In the genomic region with DNA sequence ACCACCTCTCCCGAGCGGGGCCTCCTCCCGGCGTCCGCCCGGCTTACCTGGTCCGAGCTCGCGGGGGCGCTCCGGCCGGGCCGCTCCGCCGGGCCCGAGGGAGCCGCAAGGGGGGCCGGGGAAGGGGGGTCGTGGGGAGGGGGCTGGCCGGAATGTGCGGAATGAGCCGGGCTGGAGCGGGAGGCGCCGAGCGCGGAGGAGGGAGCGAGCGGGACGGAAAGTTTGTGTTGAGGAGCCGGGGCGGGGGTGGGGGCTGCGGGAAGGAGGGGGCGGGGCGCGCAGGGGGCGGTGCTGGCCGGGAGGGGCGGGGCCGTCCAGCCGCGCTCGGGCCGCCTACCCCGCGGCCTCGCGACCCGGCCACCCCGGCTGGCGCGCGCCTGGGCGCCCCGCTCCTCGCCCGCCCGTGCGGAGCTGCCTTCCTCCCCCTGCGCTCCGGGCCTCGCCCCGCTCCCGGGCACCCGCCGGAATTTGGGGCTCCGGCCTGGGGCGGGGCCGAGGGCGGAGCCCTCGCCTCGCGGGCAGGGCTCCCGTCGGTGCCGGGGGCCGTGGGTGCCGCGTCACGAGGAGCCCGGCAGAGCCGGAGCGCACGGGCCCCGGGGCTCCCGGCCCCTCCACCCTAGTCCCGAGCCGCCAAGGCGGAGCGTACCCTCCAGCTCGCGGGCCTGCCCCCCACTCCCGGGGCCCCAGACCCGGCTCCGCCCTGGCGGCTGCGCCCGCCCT, we compare ENCODE assay signal across 8 cellular contexts. TPM values are rescaled to one million over a fixed set of nuclear protein-coding genes. Genes with fewer than 3 reads are reported as not detected.
A peak's percentile ranks its signal among the peaks of the same experiment; 100 is the strongest.
DNase-seq lines count a peak whose midpoint lies in the region; ATAC-seq and TF ChIP-seq lines count a peak whose summit lies in the region.

A gene (minus strand): TSS at position 229 of the 720 bp plus-strand sequence.

- no peaks in the 10 kb centered on the region for H3K36me3 Mint-ChIP-seq in activated T-helper 2 cell treated with anti-CD3 and anti-CD28 coated beads, Interferon-gamma antibody, Interleukin-2, Interleukin-4, amounts not matched to agents 10 μg/mL and 5 μg/mL and 100 μg/mL, durations not matched to agents 14 hours and 24 hours and 36 hours (ENCODE audit: low read depth)

- H3K27ac Mint-ChIP-seq in activated T-helper 2 cell treated with anti-CD3 and anti-CD28 coated beads, Interferon-gamma antibody, Interleukin-2, Interleukin-4, amounts not matched to agents 10 μg/mL and 5 μg/mL and 100 μg/mL, durations not matched to agents 14 hours and 24 hours and 36 hours: peak within 1 kb of the TSS; percentile 26

- H3K79me2 ChIP-seq in OCI-LY1 (ENCODE audit: insufficient read depth, low read length): no peaks in the 10 kb centered on the region

- ATAC-seq in HG03457 (IDR thresholded peaks at IDR 0.05; ENCODE audit: unreplicated experiment) (no peak), GM21786 (IDR thresholded peaks at IDR 0.05; ENCODE audit: unreplicated experiment) (no peak)

- H3K4me2 ChIP-seq in OCI-LY1 (ENCODE audit: low read length): peak within 1 kb of the TSS; percentile 97

- in situ Hi-C loops in ACHN (cut with HindIII; ENCODE audit: low pct_ligation_motif_present, low pct_unique_long_range_greater_than_20kb, low sequenced_read_pairs): no loop called here

- intact Hi-C loops in activated T-helper 2 cell treated with anti-CD3 and anti-CD28 coated beads, Interferon-gamma antibody, Interleukin-2, Interleukin-4, amounts not matched to agents 10 μg/mL and 5 μg/mL and 100 μg/mL, durations not matched to agents 14 hours and 24 hours and 36 hours (cut with micrococcal nuclease): no loop called here

- peak; percentile 20; the same call in 1 of the 2 replicates for TF ChIP-seq CTCF in OCI-LY1 (IDR thresholded peaks at IDR 0.05; ENCODE audit: low read length)
- TF ChIP-seq CTCF in foreskin fibroblast (IDR thresholded peaks at IDR 0.05; ENCODE audit: low read depth, low read length): no peak

- no peaks in the 10 kb centered on the region for H3K36me3 ChIP-seq in OCI-LY1 (ENCODE audit: insufficient read depth, low read length)
- H3K36me3 ChIP-seq in neuron (ENCODE audit: insufficient read depth, low read length): no peaks in the 10 kb centered on the region

- no peaks in the 10 kb centered on the region for H3K9me2 ChIP-seq in OCI-LY1 (ENCODE audit: low read depth, low read length)

- peak within 1 kb of the TSS; percentile 74 for H3K4me3 Mint-ChIP-seq in activated T-helper 2 cell treated with anti-CD3 and anti-CD28 coated beads, Interferon-gamma antibody, Interleukin-2, Interleukin-4, amounts not matched to agents 10 μg/mL and 5 μg/mL and 100 μg/mL, durations not matched to agents 14 hours and 24 hours and 36 hours (ENCODE audit: low read depth)

- peak within 1 kb of the TSS; percentile 71 for H3K4me3 ChIP-seq in OCI-LY1 (ENCODE audit: low read depth, low read length, poor library complexity, severe bottlenecking)
- peak within 1 kb of the TSS; percentile 50 to 82 for H3K4me3 ChIP-seq in foreskin fibroblast (ENCODE audit: low read depth in 1 of 2, low read length in 2 of 2)
- peak within 1 kb of the TSS; percentile 56 for H3K4me3 ChIP-seq in neuron (ENCODE audit: low read length)

- peaks cover 10% of the 10 kb centered on the region for H3K4me1 ChIP-seq in OCI-LY1 (ENCODE audit: insufficient read depth, low read length, severe bottlenecking)
- peaks cover 48% of the 10 kb centered on the region for H3K4me1 ChIP-seq in neuron (ENCODE audit: insufficient read depth, low read length)

- DNase-seq in ACHN (peak; percentile 54), GM19238 (ENCODE audit: insufficient read length, low spot score) (peak; percentile 82), foreskin fibroblast (peak; percentile 89 to 97)
- peak; percentile 46 for DNase-seq in activated T-helper 2 cell treated with anti-CD3 and anti-CD28 coated beads, Interferon-gamma antibody, Interleukin-2, Interleukin-4, amounts not matched to agents 10 μg/mL and 5 μg/mL and 100 μg/mL, durations not matched to agents 14 hours and 24 hours and 36 hours (ENCODE audit: low spot score)

- peaks cover 31% of the 10 kb centered on the region for H3K27me3 Mint-ChIP-seq in activated T-helper 2 cell treated with anti-CD3 and anti-CD28 coated beads, Interferon-gamma antibody, Interleukin-2, Interleukin-4, amounts not matched to agents 10 μg/mL and 5 μg/mL and 100 μg/mL, durations not matched to agents 14 hours and 24 hours and 36 hours (ENCODE audit: low read depth)

- peak within 1 kb of the TSS; percentile 75 for H3K9ac ChIP-seq in OCI-LY1 (ENCODE audit: low read length)

- H3F3A ChIP-seq in OCI-LY1 (ENCODE audit: insufficient read depth, low read length): no peaks in the 10 kb centered on the region

- H3K27me3 ChIP-seq in OCI-LY1 (ENCODE audit: insufficient read depth, low read length) (peaks cover 19% of the 10 kb centered on the region), neuron (ENCODE audit: insufficient read depth, low read length) (no peaks in the 10 kb centered on the region)

- H2AFZ ChIP-seq in OCI-LY1 (ENCODE audit: low read length) (peak within 1 kb of the TSS; percentile 78), neuron (ENCODE audit: low read depth, low read length) (peak within 1 kb of the TSS; percentile 96)

- H3K9me3 ChIP-seq in OCI-LY1 (ENCODE audit: low read length) (no peaks in the 10 kb centered on the region), neuron (ENCODE audit: low read length) (no peaks in the 10 kb centered on the region)

- H3K27ac ChIP-seq in OCI-LY1 (ENCODE audit: low read depth, low read length, poor library complexity, severe bottlenecking): no peak within 1 kb of the TSS

- peaks cover 3% of the 10 kb centered on the region for H3K4me1 Mint-ChIP-seq in activated T-helper 2 cell treated with anti-CD3 and anti-CD28 coated beads, Interferon-gamma antibody, Interleukin-2, Interleukin-4, amounts not matched to agents 10 μg/mL and 5 μg/mL and 100 μg/mL, durations not matched to agents 14 hours and 24 hours and 36 hours (ENCODE audit: low read depth)

- H3K9me3 Mint-ChIP-seq in activated T-helper 2 cell treated with anti-CD3 and anti-CD28 coated beads, Interferon-gamma antibody, Interleukin-2, Interleukin-4, amounts not matched to agents 10 μg/mL and 5 μg/mL and 100 μg/mL, durations not matched to agents 14 hours and 24 hours and 36 hours: no peaks in the 10 kb centered on the region

- no peaks in the 10 kb centered on the region for H4K20me1 ChIP-seq in OCI-LY1 (ENCODE audit: insufficient read depth, low read length)

RNA-seq across cellular contexts. Expression of the gene that starts here (rescaled TPM):
- 1.8 and 2.0 TPM in 2 replicates for total RNA-seq in activated T-helper 2 cell treated with anti-CD3 and anti-CD28 coated beads, Interferon-gamma antibody, Interleukin-2, Interleukin-4, amounts not matched to agents 10 μg/mL and 5 μg/mL and 100 μg/mL, durations not matched to agents 14 hours and 24 hours and 36 hours
